In the genomic region with DNA sequence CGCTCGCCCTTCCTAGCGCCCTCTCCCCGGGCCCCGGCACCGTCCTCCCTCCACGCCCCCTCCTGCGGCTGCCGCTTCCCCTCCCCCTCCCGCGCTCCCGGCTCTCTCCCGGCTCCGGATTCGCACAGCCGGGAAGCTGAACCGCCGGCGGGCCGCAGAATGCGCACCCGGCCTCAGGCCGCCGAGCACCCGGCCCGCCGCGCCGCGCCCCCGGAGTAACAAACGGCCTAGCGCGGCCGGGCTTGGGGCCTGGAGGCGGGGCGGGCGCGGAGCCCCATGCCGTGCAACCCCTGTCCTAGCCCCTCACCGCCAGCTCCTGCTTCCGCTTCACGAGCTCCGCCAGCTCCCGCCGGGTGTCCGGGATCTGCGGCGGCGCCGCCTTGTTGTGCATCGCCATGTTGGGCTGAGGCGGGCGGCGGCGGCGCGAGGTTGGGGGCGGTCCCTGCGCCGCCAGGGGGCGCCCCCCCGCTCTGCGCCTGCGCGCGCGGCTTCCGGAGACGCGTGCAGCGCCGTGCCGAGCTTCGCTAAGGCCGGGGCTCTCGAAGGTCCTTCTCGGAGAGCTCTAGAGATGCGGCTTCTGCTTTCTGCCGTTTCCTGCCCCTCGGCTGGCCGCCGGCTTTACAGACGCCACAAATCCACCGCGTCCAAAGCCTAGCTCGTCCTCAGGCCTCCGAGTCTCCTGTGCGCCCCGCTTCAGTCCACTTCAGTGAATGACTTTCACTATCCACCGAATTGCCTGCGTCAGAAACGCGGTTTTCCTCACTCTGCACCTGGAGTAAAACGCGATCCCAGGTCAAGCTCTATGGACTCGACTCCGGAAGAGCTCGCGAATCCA, we compare ENCODE assay signal across 1 cellular context.
TF ChIP-seq lines count a peak whose summit lies in the region.

A gene (minus strand): TSS at position 417 of the 835 bp plus-strand sequence. CDS start 20 bp downstream, at position 397.

TF ChIP-seq in HepG2, 621 proteins besides CTCF, POLR2A, EP300 and RAD21 (continued from another document and continues in another):
- TF ChIP-seq, protein P1, sequence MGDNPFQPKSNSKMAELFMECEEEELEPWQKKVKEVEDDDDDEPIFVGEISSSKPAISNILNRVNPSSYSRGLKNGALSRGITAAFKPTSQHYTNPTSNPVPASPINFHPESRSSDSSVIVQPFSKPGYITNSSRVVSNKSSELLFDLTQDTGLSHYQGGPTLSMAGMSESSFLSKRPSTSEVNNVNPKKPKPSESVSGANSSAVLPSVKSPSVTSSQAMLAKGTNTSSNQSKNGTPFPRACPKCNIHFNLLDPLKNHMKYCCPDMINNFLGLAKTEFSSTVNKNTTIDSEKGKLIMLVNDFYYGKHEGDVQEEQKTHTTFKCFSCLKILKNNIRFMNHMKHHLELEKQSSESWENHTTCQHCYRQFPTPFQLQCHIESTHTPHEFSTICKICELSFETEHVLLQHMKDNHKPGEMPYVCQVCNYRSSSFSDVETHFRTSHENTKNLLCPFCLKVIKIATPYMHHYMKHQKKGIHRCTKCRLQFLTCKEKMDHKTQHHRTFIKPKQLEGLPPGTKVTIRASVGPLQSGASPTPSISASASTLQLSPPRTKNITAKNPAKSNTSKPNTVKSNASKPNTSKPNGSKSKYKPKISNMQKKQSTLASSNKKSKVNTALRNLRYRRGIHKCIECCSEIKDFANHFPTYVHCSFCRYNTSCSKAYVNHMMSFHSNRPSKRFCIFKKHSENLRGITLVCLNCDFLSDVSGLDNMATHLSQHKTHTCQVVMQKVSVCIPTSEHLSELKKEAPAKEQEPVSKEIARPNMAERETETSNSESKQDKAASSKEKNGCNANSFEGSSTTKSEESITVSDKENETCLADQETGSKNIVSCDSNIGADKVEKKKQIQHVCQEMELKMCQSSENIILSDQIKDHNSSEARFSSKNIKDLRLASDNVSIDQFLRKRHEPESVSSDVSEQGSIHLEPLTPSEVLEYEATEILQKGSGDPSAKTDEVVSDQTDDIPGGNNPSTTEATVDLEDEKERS (CRISPR knock-in tag; IDR thresholded peaks at IDR 0.05): 0 out of 2 replicates have a peak, but pooled peaks have one; percentile 61
- TF ChIP-seq, protein P2, sequence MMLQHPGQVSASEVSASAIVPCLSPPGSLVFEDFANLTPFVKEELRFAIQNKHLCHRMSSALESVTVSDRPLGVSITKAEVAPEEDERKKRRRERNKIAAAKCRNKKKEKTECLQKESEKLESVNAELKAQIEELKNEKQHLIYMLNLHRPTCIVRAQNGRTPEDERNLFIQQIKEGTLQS (CRISPR knock-in tag; IDR thresholded peaks at IDR 0.05): no peak
- no peak for TF ChIP-seq ZNF720 (CRISPR knock-in tag; IDR thresholded peaks at IDR 0.05)
- TF ChIP-seq, protein P3, sequence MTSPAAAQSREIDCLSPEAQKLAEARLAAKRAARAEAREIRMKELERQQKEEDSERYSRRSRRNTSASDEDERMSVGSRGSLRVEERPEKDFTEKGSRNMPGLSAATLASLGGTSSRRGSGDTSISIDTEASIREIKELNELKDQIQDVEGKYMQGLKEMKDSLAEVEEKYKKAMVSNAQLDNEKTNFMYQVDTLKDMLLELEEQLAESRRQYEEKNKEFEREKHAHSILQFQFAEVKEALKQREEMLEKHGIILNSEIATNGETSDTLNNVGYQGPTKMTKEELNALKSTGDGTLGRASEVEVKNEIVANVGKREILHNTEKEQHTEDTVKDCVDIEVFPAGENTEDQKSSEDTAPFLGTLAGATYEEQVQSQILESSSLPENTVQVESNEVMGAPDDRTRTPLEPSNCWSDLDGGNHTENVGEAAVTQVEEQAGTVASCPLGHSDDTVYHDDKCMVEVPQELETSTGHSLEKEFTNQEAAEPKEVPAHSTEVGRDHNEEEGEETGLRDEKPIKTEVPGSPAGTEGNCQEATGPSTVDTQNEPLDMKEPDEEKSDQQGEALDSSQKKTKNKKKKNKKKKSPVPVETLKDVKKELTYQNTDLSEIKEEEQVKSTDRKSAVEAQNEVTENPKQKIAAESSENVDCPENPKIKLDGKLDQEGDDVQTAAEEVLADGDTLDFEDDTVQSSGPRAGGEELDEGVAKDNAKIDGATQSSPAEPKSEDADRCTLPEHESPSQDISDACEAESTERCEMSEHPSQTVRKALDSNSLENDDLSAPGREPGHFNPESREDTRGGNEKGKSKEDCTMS (CRISPR knock-in tag; conservative IDR thresholded peaks at IDR 0.05): no peak
- peak; percentile 49; the same call in 1 of the 2 replicates for TF ChIP-seq ZNF558 (CRISPR knock-in tag; IDR thresholded peaks at IDR 0.05; ENCODE audit: borderline replicate concordance)
- TF ChIP-seq, protein P4, sequence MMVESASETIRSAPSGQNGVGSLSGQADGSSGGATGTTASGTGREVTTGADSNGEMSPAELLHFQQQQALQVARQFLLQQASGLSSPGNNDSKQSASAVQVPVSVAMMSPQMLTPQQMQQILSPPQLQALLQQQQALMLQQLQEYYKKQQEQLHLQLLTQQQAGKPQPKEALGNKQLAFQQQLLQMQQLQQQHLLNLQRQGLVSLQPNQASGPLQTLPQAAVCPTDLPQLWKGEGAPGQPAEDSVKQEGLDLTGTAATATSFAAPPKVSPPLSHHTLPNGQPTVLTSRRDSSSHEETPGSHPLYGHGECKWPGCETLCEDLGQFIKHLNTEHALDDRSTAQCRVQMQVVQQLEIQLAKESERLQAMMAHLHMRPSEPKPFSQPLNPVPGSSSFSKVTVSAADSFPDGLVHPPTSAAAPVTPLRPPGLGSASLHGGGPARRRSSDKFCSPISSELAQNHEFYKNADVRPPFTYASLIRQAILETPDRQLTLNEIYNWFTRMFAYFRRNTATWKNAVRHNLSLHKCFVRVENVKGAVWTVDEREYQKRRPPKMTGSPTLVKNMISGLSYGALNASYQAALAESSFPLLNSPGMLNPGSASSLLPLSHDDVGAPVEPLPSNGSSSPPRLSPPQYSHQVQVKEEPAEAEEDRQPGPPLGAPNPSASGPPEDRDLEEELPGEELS (CRISPR knock-in tag; IDR thresholded peaks at IDR 0.05): peak; percentile 70
- TF ChIP-seq, protein P5, sequence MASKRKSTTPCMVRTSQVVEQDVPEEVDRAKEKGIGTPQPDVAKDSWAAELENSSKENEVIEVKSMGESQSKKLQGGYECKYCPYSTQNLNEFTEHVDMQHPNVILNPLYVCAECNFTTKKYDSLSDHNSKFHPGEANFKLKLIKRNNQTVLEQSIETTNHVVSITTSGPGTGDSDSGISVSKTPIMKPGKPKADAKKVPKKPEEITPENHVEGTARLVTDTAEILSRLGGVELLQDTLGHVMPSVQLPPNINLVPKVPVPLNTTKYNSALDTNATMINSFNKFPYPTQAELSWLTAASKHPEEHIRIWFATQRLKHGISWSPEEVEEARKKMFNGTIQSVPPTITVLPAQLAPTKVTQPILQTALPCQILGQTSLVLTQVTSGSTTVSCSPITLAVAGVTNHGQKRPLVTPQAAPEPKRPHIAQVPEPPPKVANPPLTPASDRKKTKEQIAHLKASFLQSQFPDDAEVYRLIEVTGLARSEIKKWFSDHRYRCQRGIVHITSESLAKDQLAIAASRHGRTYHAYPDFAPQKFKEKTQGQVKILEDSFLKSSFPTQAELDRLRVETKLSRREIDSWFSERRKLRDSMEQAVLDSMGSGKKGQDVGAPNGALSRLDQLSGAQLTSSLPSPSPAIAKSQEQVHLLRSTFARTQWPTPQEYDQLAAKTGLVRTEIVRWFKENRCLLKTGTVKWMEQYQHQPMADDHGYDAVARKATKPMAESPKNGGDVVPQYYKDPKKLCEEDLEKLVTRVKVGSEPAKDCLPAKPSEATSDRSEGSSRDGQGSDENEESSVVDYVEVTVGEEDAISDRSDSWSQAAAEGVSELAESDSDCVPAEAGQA (IDR thresholded peaks at IDR 0.05; ENCODE audit: low read depth): peak; percentile 64; the same call in 1 of the 2 replicates
- TF ChIP-seq, protein P5 (CRISPR knock-in tag; IDR thresholded peaks at IDR 0.05; ENCODE audit: borderline replicate concordance): peak; percentile 79; the same call in 1 of the 2 replicates
- TF ChIP-seq PITX1 (CRISPR knock-in tag; IDR thresholded peaks at IDR 0.05): peak; percentile 63; the same call in 1 of the 2 replicates
- no peak for TF ChIP-seq TCF12 (IDR thresholded peaks at IDR 0.05)
- no peak for TF ChIP-seq TCF12 (CRISPR knock-in tag; IDR thresholded peaks at IDR 0.05)
- no peak for TF ChIP-seq KLF9 (CRISPR knock-in tag; IDR thresholded peaks at IDR 0.05; ENCODE audit: low read depth)
- TF ChIP-seq ARNT (IDR thresholded peaks at IDR 0.05): no peak
- no peak for TF ChIP-seq SP1 (IDR thresholded peaks at IDR 0.05)
- peak; percentile 38; the same call in 1 of the 2 replicates for TF ChIP-seq SP1 (CRISPR knock-in tag; IDR thresholded peaks at IDR 0.05)
- TF ChIP-seq, protein P6, sequence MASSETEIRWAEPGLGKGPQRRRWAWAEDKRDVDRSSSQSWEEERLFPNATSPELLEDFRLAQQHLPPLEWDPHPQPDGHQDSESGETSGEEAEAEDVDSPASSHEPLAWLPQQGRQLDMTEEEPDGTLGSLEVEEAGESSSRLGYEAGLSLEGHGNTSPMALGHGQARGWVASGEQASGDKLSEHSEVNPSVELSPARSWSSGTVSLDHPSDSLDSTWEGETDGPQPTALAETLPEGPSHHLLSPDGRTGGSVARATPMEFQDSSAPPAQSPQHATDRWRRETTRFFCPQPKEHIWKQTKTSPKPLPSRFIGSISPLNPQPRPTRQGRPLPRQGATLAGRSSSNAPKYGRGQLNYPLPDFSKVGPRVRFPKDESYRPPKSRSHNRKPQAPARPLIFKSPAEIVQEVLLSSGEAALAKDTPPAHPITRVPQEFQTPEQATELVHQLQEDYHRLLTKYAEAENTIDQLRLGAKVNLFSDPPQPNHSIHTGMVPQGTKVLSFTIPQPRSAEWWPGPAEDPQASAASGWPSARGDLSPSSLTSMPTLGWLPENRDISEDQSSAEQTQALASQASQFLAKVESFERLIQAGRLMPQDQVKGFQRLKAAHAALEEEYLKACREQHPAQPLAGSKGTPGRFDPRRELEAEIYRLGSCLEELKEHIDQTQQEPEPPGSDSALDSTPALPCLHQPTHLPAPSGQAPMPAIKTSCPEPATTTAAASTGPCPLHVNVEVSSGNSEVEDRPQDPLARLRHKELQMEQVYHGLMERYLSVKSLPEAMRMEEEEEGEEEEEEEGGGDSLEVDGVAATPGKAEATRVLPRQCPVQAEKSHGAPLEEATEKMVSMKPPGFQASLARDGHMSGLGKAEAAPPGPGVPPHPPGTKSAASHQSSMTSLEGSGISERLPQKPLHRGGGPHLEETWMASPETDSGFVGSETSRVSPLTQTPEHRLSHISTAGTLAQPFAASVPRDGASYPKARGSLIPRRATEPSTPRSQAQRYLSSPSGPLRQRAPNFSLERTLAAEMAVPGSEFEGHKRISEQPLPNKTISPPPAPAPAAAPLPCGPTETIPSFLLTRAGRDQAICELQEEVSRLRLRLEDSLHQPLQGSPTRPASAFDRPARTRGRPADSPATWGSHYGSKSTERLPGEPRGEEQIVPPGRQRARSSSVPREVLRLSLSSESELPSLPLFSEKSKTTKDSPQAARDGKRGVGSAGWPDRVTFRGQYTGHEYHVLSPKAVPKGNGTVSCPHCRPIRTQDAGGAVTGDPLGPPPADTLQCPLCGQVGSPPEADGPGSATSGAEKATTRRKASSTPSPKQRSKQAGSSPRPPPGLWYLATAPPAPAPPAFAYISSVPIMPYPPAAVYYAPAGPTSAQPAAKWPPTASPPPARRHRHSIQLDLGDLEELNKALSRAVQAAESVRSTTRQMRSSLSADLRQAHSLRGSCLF (CRISPR knock-in tag; IDR thresholded peaks at IDR 0.05; ENCODE audit: borderline replicate concordance): 0 out of 2 replicates have a peak, but pooled peaks have one; percentile 76
- TF ChIP-seq, protein P7, sequence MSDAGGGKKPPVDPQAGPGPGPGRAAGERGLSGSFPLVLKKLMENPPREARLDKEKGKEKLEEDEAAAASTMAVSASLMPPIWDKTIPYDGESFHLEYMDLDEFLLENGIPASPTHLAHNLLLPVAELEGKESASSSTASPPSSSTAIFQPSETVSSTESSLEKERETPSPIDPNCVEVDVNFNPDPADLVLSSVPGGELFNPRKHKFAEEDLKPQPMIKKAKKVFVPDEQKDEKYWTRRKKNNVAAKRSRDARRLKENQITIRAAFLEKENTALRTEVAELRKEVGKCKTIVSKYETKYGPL (CRISPR knock-in tag; IDR thresholded peaks at IDR 0.05): no peak; the same call in 1 of the 2 replicates
- no peak for TF ChIP-seq MAZ (IDR thresholded peaks at IDR 0.05; ENCODE audit: borderline replicate concordance, low read depth, low read length)
- peak; percentile 53; the same call in 1 of the 2 replicates for TF ChIP-seq MAZ (CRISPR knock-in tag; IDR thresholded peaks at IDR 0.05; ENCODE audit: low read depth)
- no peak for TF ChIP-seq SYNCRIP (IDR thresholded peaks at IDR 0.05; ENCODE audit: insufficient read depth, low read depth, low read length)
- TF ChIP-seq MYC (CRISPR knock-in tag; IDR thresholded peaks at IDR 0.05; ENCODE audit: borderline replicate concordance): peak; percentile 89; the same call in 1 of the 2 replicates
- no peak for TF ChIP-seq SMAD9 (CRISPR knock-in tag; IDR thresholded peaks at IDR 0.05)
- no peak for TF ChIP-seq KAT7 (CRISPR knock-in tag; IDR thresholded peaks at IDR 0.05; ENCODE audit: borderline replicate concordance)
